In genomic region chr15:101071651-101072050, GRCh38 we compare ENCODE assay signal across 18 cellular contexts.
DNase-seq lines count a peak whose midpoint lies in the region; ATAC-seq and TF ChIP-seq lines count a peak whose summit lies in the region.
"Had no signal": no experiment of that assay in that cellular context is flagged by ENCODE, and none has a peak within 500 bp of the region (broad histone marks: within the 10 kb centered on the region; RNA-seq: fewer than 3 reads in every experiment).

No MANE protein-coding gene starts in this region.

- H3K27me3 Mint-ChIP-seq in activated CD4-positive, alpha-beta T cell treated with anti-CD3 and anti-CD28 coated beads, Interleukin-2, amount 10 ng/mL, durations not matched to agents 7 days and 5 days: no peaks in the 10 kb centered on the region
- no peaks in the 10 kb centered on the region for H3K27me3 Mint-ChIP-seq in mesothelial cell of epicardium (ENCODE audit: low read depth)

- no peaks in the 10 kb centered on the region for H3K9me3 Mint-ChIP-seq in activated CD4-positive, alpha-beta T cell treated with anti-CD3 and anti-CD28 coated beads, Interleukin-2, amount 10 ng/mL, durations not matched to agents 7 days and 5 days
- H3K9me3 Mint-ChIP-seq in mesothelial cell of epicardium: no peaks in the 10 kb centered on the region
- H3K9me3 Mint-ChIP-seq: CD14-positive monocyte had no signal

- peaks cover 24% of the 10 kb centered on the region for H3K4me1 ChIP-seq in NT2/D1 (ENCODE audit: insufficient read depth, insufficient read length)
- H3K4me1 ChIP-seq in foreskin keratinocyte: peaks cover 19% of the 10 kb centered on the region
- H3K4me1 ChIP-seq: Caco-2 had no signal

- H3K36me3 ChIP-seq in NT2/D1 (ENCODE audit: insufficient read depth, insufficient read length, low read length): peaks cover 4% of the 10 kb centered on the region

- intact Hi-C loops in posterior vena cava (cut with DNase I): no loop called here

- H3K4me3 Mint-ChIP-seq in activated CD4-positive, alpha-beta T cell treated with anti-CD3 and anti-CD28 coated beads, Interleukin-2, amount 10 ng/mL, durations not matched to agents 7 days and 5 days: no peak overlapping the region
- no peak overlapping the region for H3K4me3 Mint-ChIP-seq in mesothelial cell of epicardium

- no peak overlapping the region for H3K4me3 ChIP-seq in NT2/D1 (ENCODE audit: insufficient read length, low read depth)

- no peak for ATAC-seq in foreskin keratinocyte

- peak overlapping the region; percentile 82 for H3K27ac ChIP-seq in foreskin keratinocyte

- H3K36me3 Mint-ChIP-seq in activated CD4-positive, alpha-beta T cell treated with anti-CD3 and anti-CD28 coated beads, Interleukin-2, amount 10 ng/mL, durations not matched to agents 7 days and 5 days (ENCODE audit: low read depth): no peaks in the 10 kb centered on the region
- no peaks in the 10 kb centered on the region for H3K36me3 Mint-ChIP-seq in mesothelial cell of epicardium

- no peak for DNase-seq in activated CD4-positive, alpha-beta T cell treated with anti-CD3 and anti-CD28 coated beads, Interleukin-2, amount 10 ng/mL, durations not matched to agents 7 days and 5 days
- DNase-seq in activated CD4-positive, alpha-beta T cell treated with anti-CD3 and anti-CD28 coated beads, Interleukin-2, amount 50 U/mL, for 1 hour: no peak
- no peak for DNase-seq in NT2/D1 (ENCODE audit: low read depth, low spot score)
- no peak for DNase-seq in foreskin keratinocyte
- peak; percentile 70 for DNase-seq in posterior vena cava (ENCODE audit: low spot score)
- no peak for DNase-seq in AG20443 (ENCODE audit: low spot score)
- no peak for DNase-seq in NCI-H526 treated with DMSO at 0.1 percent for 48 hours (lab: John Stamatoyannopoulos, UW)
- DNase-seq in mesothelial cell of epicardium (ENCODE audit: low spot score in 2 of 2, unreplicated experiment in 2 of 2): no peak
- DNase-seq: Caco-2; Kasumi-1; MV-4-11; NCI-H1436; NCI-H2081 treated with DMSO at 0.1 percent for 48 hours; NCI-H226; NCI-H526; NK-92 treated with Interleukin-12 subunit alpha and Interleukin-12 subunit beta, amount 100 ng/mL, for 24 hours; Right ventricle myocardium superior had no signal

- CTCF ChIA-PET in activated CD4-positive, alpha-beta T cell treated with anti-CD3 and anti-CD28 coated beads, Interleukin-2, amount 10 ng/mL, durations not matched to agents 7 days and 5 days (lab: Charles Lee): no interaction called here

- H3K9me3 ChIP-seq in NT2/D1 (ENCODE audit: insufficient read depth, low read length): peaks cover 5% of the 10 kb centered on the region; the same call in 1 of the 2 replicates
- H3K9me3 ChIP-seq: Caco-2 had no signal

- peak overlapping the region; percentile 34 for H3K27ac Mint-ChIP-seq in activated CD4-positive, alpha-beta T cell treated with anti-CD3 and anti-CD28 coated beads, Interleukin-2, amount 10 ng/mL, durations not matched to agents 7 days and 5 days
- no peak overlapping the region for H3K27ac Mint-ChIP-seq in mesothelial cell of epicardium

- POLR2A ChIA-PET in activated CD4-positive, alpha-beta T cell treated with anti-CD3 and anti-CD28 coated beads, Interleukin-2, amount 10 ng/mL, durations not matched to agents 7 days and 5 days (lab: Charles Lee): no interaction called here

- peak overlapping the region; percentile 38 for H3K9ac ChIP-seq in NT2/D1 (ENCODE audit: insufficient read length, low read depth)

- H3K4me1 Mint-ChIP-seq in activated CD4-positive, alpha-beta T cell treated with anti-CD3 and anti-CD28 coated beads, Interleukin-2, amount 10 ng/mL, durations not matched to agents 7 days and 5 days: peaks cover 15% of the 10 kb centered on the region
- peaks cover 28% of the 10 kb centered on the region for H3K4me1 Mint-ChIP-seq in mesothelial cell of epicardium

- H3K27me3 ChIP-seq in NT2/D1 (ENCODE audit: insufficient read depth, insufficient read length): no peaks in the 10 kb centered on the region
- no peaks in the 10 kb centered on the region for H3K27me3 ChIP-seq in foreskin keratinocyte

- no peak for TF ChIP-seq CTCF in foreskin keratinocyte (conservative IDR thresholded peaks at IDR 0.05)
- TF ChIP-seq CTCF in mesothelial cell of epicardium (IDR thresholded peaks at IDR 0.05; ENCODE audit: unreplicated experiment): no peak
